1 cellular context compared by ENCODE assay signal in the genomic region with DNA sequence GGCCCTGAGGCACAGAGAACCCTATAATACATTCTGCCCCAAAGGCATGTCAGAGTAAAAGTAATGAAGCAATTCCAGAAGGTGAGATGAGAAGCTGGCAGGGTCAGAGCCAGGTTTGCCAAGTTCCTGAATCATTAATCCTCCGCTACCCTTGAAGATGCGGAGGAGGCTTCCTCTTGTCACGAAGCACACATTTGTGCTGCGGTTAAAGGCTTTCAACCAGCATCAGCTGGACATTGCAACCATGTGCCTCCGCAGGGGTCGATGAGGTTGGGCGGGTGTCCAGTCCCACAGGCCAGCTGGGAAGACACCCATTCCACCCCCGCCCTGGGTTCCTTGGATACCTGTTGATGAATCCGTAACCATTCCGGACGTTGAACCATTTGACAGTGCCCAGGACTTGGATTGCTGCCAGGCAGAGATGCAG.
A peak's percentile ranks its signal among the peaks of the same experiment; 100 is the strongest.
TF ChIP-seq lines count a peak whose summit lies in the region.

No MANE protein-coding gene starts in this region.

TF ChIP-seq in HepG2, 621 proteins besides CTCF, POLR2A, EP300 and RAD21:
- peak; percentile 43; the same call in 1 of the 2 replicates for TF ChIP-seq ZBTB38 (CRISPR knock-in tag; IDR thresholded peaks at IDR 0.05)
- no peak for TF ChIP-seq SETDB1 (CRISPR knock-in tag; IDR thresholded peaks at IDR 0.05; ENCODE audit: borderline replicate concordance)
- TF ChIP-seq RXRA (CRISPR knock-in tag; IDR thresholded peaks at IDR 0.05), result no peak
- TF ChIP-seq ZNF629 (CRISPR knock-in tag; conservative IDR thresholded peaks at IDR 0.05), result no peak
- no peak for TF ChIP-seq KAT7 (CRISPR knock-in tag; IDR thresholded peaks at IDR 0.05; ENCODE audit: borderline replicate concordance)
- TF ChIP-seq, protein P1, sequence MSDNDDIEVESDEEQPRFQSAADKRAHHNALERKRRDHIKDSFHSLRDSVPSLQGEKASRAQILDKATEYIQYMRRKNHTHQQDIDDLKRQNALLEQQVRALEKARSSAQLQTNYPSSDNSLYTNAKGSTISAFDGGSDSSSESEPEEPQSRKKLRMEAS (IDR thresholded peaks at IDR 0.05), result 0 out of 2 replicates have a peak, but pooled peaks have one; percentile 6
- TF ChIP-seq, protein P2, sequence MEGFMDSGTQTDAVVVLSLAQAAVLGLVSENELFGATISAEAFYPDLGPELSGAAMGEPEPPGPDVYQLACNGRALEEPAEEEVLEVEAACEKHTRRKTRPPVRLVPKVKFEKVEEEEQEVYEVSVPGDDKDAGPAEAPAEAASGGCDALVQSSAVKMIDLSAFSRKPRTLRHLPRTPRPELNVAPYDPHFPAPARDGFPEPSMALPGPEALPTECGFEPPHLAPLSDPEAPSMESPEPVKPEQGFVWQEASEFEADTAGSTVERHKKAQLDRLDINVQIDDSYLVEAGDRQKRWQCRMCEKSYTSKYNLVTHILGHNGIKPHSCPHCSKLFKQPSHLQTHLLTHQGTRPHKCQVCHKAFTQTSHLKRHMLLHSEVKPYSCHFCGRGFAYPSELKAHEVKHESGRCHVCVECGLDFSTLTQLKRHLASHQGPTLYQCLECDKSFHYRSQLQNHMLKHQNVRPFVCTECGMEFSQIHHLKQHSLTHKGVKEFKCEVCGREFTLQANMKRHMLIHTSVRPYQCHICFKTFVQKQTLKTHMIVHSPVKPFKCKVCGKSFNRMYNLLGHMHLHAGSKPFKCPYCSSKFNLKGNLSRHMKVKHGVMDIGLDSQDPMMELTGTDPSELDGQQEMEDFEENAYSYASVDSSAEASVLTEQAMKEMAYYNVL (CRISPR knock-in tag; IDR thresholded peaks at IDR 0.05; ENCODE audit: borderline replicate concordance), result 0 out of 2 replicates have a peak, but pooled peaks have one; percentile 2
